ENCODE assay signal across 1 cellular context in the genomic region with DNA sequence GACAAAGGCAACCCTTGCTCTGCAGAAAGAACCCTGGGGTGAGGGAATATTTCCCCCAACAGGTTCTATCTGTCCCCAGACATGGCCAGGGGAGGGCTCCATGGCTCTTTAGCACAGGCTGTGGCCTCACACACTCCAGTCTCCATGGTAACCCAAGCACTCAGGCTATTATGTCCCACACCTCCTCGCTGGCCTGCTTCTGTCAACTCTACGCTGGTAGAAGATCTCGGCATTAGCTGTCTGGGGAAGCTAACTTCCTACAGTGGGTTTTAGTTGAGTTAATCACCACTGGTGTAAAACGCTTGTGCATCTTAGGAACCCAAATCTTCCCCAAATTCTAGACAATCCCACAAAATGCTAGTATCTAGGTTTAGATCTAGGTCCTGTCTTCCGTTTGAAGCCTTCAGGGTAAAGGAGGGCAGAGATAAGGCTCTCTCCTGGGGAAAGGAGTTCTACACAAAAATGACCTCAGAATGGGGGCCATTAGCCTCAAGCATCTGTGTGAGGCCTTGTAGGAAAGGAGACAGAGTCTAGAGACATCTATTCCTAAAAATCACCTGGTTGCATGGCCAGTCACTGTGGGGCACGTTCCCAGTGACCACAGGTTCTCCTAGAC.
TF ChIP-seq lines count a peak whose summit lies in the region.

No MANE protein-coding gene starts in this region.

TF ChIP-seq in HEK293, 187 proteins besides CTCF, POLR2A, EP300 and RAD21 (continued from another document):
- TF ChIP-seq ZNF513 (tag by site-specific recombination; IDR thresholded peaks at IDR 0.05) (no peak), GLIS2 (tag by site-specific recombination; IDR thresholded peaks at IDR 0.05) (no peak), PRDM1 (tag by site-specific recombination; IDR thresholded peaks at IDR 0.05) (no peak), ZBTB48 (tag by site-specific recombination; IDR thresholded peaks at IDR 0.05) (no peak), ZBTB21 (tag by site-specific recombination; IDR thresholded peaks at IDR 0.05) (no peak), ZNF664 (tag by site-specific recombination; IDR thresholded peaks at IDR 0.05) (no peak), ZSCAN23 (tag by site-specific recombination; IDR thresholded peaks at IDR 0.05) (no peak), GLIS1 (tag by site-specific recombination; IDR thresholded peaks at IDR 0.05) (no peak), PRDM10 (tag by site-specific recombination; IDR thresholded peaks at IDR 0.05) (no peak), HIC1 (tag by site-specific recombination; IDR thresholded peaks at IDR 0.05) (no peak), ZNF133 (tag by site-specific recombination; IDR thresholded peaks at IDR 0.05) (no peak), ZNF423 (tag by site-specific recombination; IDR thresholded peaks at IDR 0.05) (no peak), ZNF449 (tag by site-specific recombination; IDR thresholded peaks at IDR 0.05) (no peak), ZNF223 (tag by site-specific recombination; IDR thresholded peaks at IDR 0.05) (no peak), GFI1B (tag by site-specific recombination; IDR thresholded peaks at IDR 0.05) (no peak), SP3 (tag by site-specific recombination; IDR thresholded peaks at IDR 0.05) (no peak), ZNF639 (tag by site-specific recombination; IDR thresholded peaks at IDR 0.05) (no peak), ZNF624 (tag by site-specific recombination; IDR thresholded peaks at IDR 0.05) (no peak), MYNN (tag by site-specific recombination; IDR thresholded peaks at IDR 0.05; ENCODE audit: borderline replicate concordance) (no peak)
